In the genomic region with DNA sequence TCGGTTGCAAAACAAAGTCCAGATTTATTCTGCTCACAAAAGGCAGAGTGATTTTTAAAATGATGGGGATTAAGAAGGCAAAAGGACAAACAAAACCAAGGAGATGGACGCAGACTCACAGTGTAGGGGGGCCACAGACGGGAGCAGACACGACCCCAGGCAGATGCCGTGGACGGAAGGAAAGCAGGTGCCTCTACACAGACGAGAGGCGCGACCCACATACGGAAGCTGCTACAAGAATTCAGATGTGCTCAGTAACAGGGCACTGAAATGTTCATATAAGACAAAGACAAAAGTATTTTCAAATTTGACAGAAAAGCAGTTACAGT, we compare ENCODE assay signal across 14 cellular contexts.
A peak's percentile ranks its signal among the peaks of the same experiment; 100 is the strongest.
DNase-seq lines count a peak whose midpoint lies in the region; ATAC-seq lines count a peak whose summit lies in the region.
"Had no signal": no experiment of that assay in that cellular context is flagged by ENCODE, and none has a peak within 500 bp of the region (broad histone marks: within the 10 kb centered on the region; RNA-seq: fewer than 3 reads in every experiment).

No MANE protein-coding gene starts in this region.

- no peak overlapping the region for H2AFZ ChIP-seq in Karpas-422 (ENCODE audit: low read length)

- no peak overlapping the region for H3K4me2 ChIP-seq in Karpas-422 (ENCODE audit: low read depth, low read length, poor library complexity, severe bottlenecking)

- ATAC-seq in stimulated activated naive CD8-positive, alpha-beta T cell treated with anti-CD3 and anti-CD28 coated beads, Interleukin-15, amount 100 ng/mL, for 72 hours = no peak
- no peak for ATAC-seq in stimulated activated naive CD8-positive, alpha-beta T cell treated with anti-CD3 and anti-CD28 coated beads, Interleukin-15, Interleukin-2, amounts not matched to agents 100 U/mL and 50 U/mL, for 24 hours
- no peak for ATAC-seq in T-helper 17 cell
- peak; percentile 34 to 44 for ATAC-seq in naive thymus-derived CD8-positive, alpha-beta T cell
- ATAC-seq: K562, Panc1 had no signal

- no peaks in the 10 kb centered on the region for H3K27me3 ChIP-seq in Karpas-422 (ENCODE audit: low read length)

- no peaks in the 10 kb centered on the region for H3K79me2 ChIP-seq in Karpas-422 (ENCODE audit: low read length)

- no peak overlapping the region for H3K27ac Mint-ChIP-seq in stimulated activated naive CD8-positive, alpha-beta T cell treated with anti-CD3 and anti-CD28 coated beads, Interleukin-15, amount 100 ng/mL, for 72 hours
- no peak overlapping the region for H3K27ac Mint-ChIP-seq in T-helper 17 cell
- peak overlapping the region in 9 of 10 donors; percentile 13 to 94 (median 80) for H3K27ac Mint-ChIP-seq in naive thymus-derived CD8-positive, alpha-beta T cell
- H3K27ac Mint-ChIP-seq: CD14-positive monocyte had no signal

- peaks cover 1% of the 10 kb centered on the region for H3K9me3 ChIP-seq in T-helper 17 cell (ENCODE audit: control insufficient read depth, low read length, poor library complexity, severe bottlenecking)
- H3K9me3 ChIP-seq in Karpas-422 (ENCODE audit: low read length) = no peaks in the 10 kb centered on the region

- H3K9ac ChIP-seq in Karpas-422 (ENCODE audit: low read length) = no peak overlapping the region

- H3K4me1 Mint-ChIP-seq in stimulated activated naive CD8-positive, alpha-beta T cell treated with anti-CD3 and anti-CD28 coated beads, Interleukin-15, amount 100 ng/mL, for 72 hours = peaks cover 11% of the 10 kb centered on the region
- peaks cover 5% of the 10 kb centered on the region for H3K4me1 Mint-ChIP-seq in T-helper 17 cell
- H3K4me1 Mint-ChIP-seq in naive thymus-derived CD8-positive, alpha-beta T cell = peaks cover 10 to 16% (median 13%) of the 10 kb centered on the region in 4 donors

- H3K9me3 Mint-ChIP-seq in stimulated activated naive CD8-positive, alpha-beta T cell treated with anti-CD3 and anti-CD28 coated beads, Interleukin-15, amount 100 ng/mL, for 72 hours = no peaks in the 10 kb centered on the region
- H3K9me3 Mint-ChIP-seq in naive thymus-derived CD8-positive, alpha-beta T cell = no peaks in the 10 kb centered on the region

- DNase-seq in stimulated activated naive CD8-positive, alpha-beta T cell treated with anti-CD3 and anti-CD28 coated beads, Interleukin-15, amount 100 ng/mL, for 72 hours = no peak
- DNase-seq in stimulated activated naive CD8-positive, alpha-beta T cell treated with anti-CD3 and anti-CD28 coated beads, Interleukin-15, Interleukin-2, amounts not matched to agents 100 U/mL and 50 U/mL, for 24 hours = no peak
- no peak for DNase-seq in T-helper 17 cell
- DNase-seq in naive thymus-derived CD8-positive, alpha-beta T cell = no peak
- DNase-seq in NCI-H226 = no peak
- DNase-seq in EL = no peak
- DNase-seq in Karpas-422 = no peak
- DNase-seq: DMS53, NCI-H1105 treated with DMSO at 0.1 percent for 48 hours, NCI-H1694, NCI-H2081 treated with DMSO at 0.1 percent for 48 hours had no signal

- H3K9me2 ChIP-seq in Karpas-422 (replicated peaks; ENCODE audit: insufficient read depth, low read length) = no peaks in the 10 kb centered on the region

- H3K27ac ChIP-seq in Karpas-422 (ENCODE audit: low read length) = no peak overlapping the region

- H3K4me3 ChIP-seq in Karpas-422 (ENCODE audit: low read length) = no peak overlapping the region
- H3K4me3 ChIP-seq: K562 had no signal

- peak overlapping the region; percentile 8 to 63 for H3K4me3 Mint-ChIP-seq in stimulated activated naive CD8-positive, alpha-beta T cell treated with anti-CD3 and anti-CD28 coated beads, Interleukin-15, amount 100 ng/mL, for 72 hours
- H3K4me3 Mint-ChIP-seq in T-helper 17 cell = peak overlapping the region; percentile 4
- H3K4me3 Mint-ChIP-seq in naive thymus-derived CD8-positive, alpha-beta T cell = peak overlapping the region; percentile 59 to 79 (median 72)

- POLR2A ChIA-PET in naive thymus-derived CD8-positive, alpha-beta T cell (lab: Charles Lee) = no interaction called here

- no peaks in the 10 kb centered on the region for H3K36me3 ChIP-seq in Karpas-422 (ENCODE audit: insufficient read depth, low read length)

- H3K27me3 Mint-ChIP-seq in stimulated activated naive CD8-positive, alpha-beta T cell treated with anti-CD3 and anti-CD28 coated beads, Interleukin-15, amount 100 ng/mL, for 72 hours = peaks cover 14% of the 10 kb centered on the region
- H3K27me3 Mint-ChIP-seq in T-helper 17 cell = peaks cover 32% of the 10 kb centered on the region
- peaks cover 0 to 10% (median 0%) of the 10 kb centered on the region in 5 donors for H3K27me3 Mint-ChIP-seq in naive thymus-derived CD8-positive, alpha-beta T cell

- no peaks in the 10 kb centered on the region for H3K36me3 Mint-ChIP-seq in T-helper 17 cell (ENCODE audit: low read depth)
- H3K36me3 Mint-ChIP-seq in naive thymus-derived CD8-positive, alpha-beta T cell = no peaks in the 10 kb centered on the region
- H3K36me3 Mint-ChIP-seq: CD14-positive monocyte had no signal

- no peaks in the 10 kb centered on the region for H3K4me1 ChIP-seq in Karpas-422 (ENCODE audit: low read length)

- H4K20me1 ChIP-seq in Karpas-422 (ENCODE audit: insufficient read depth, low read depth, low read length) = no peaks in the 10 kb centered on the region

Comparison
In these comparisons a context has a peak if more than half of its experiments do, and no peak if none do; other contexts are left out.
1. ATAC-seq: peak in naive thymus-derived CD8-positive, alpha-beta T cell (2 of 2); none in stimulated activated naive CD8-positive, alpha-beta T cell treated with anti-CD3 and anti-CD28 coated beads, Interleukin-15, amount 100 ng/mL, for 72 hours (single experiment), stimulated activated naive CD8-positive, alpha-beta T cell treated with anti-CD3 and anti-CD28 coated beads, Interleukin-15, Interleukin-2, amounts not matched to agents 100 U/mL and 50 U/mL, for 24 hours (single experiment) and T-helper 17 cell (single experiment).
2. H3K27ac Mint-ChIP-seq: peak in naive thymus-derived CD8-positive, alpha-beta T cell (9 of 10); none in stimulated activated naive CD8-positive, alpha-beta T cell treated with anti-CD3 and anti-CD28 coated beads, Interleukin-15, amount 100 ng/mL, for 72 hours (0 of 2) and T-helper 17 cell (single experiment).
3. H3K4me3 Mint-ChIP-seq: peak in every context shown above with its lines; median percentile 72 in naive thymus-derived CD8-positive, alpha-beta T cell; 36 in stimulated activated naive CD8-positive, alpha-beta T cell treated with anti-CD3 and anti-CD28 coated beads, Interleukin-15, amount 100 ng/mL, for 72 hours; 4 in T-helper 17 cell.